In the genomic region with DNA sequence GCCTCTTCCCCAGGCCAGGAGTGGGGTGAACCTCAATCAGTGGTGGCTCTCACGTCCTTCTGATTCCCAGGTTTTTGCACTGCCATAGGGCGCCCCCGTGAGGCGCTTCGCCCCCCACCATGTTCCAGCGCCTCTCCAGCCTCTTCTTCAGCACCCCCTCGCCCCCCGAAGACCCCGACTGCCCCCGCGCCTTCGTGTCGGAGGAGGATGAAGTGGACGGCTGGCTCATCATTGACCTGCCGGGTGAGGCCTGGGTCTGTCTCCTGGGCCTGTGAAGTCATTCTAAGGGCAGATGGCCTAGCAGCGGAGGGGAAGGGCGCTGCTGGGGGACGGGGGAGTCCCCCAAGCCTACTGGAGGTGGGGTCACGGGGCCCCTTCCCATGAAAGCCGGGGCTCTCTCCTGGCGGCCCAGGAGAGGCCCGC, we compare ENCODE assay signal across 8 cellular contexts. TPM values are rescaled to one million over a fixed set of nuclear protein-coding genes. Genes with fewer than 3 reads are reported as not detected.
DNase-seq lines count a peak whose midpoint lies in the region; ATAC-seq lines count a peak whose summit lies in the region.

No MANE protein-coding gene starts in this region.

- H3K9ac ChIP-seq in adipocyte (ENCODE audit: low read length) (peak overlapping the region; percentile 74), rectal smooth muscle tissue (ENCODE audit: low read length) (no peak overlapping the region)

- H3K9me3 ChIP-seq in adipocyte (ENCODE audit: control insufficient read depth, low read length) (no peaks in the 10 kb centered on the region), right cardiac atrium (ENCODE audit: control insufficient read depth, low read length) (no peaks in the 10 kb centered on the region)

- H3K4me1 ChIP-seq in adipocyte (ENCODE audit: control insufficient read depth, insufficient read depth, low read length) = peaks cover 34% of the 10 kb centered on the region
- H3K4me1 ChIP-seq in right cardiac atrium (ENCODE audit: control insufficient read depth, insufficient read depth, low read length) = peaks cover 4% of the 10 kb centered on the region
- peaks cover 14% of the 10 kb centered on the region for H3K4me1 ChIP-seq in rectal smooth muscle tissue (ENCODE audit: control insufficient read depth, insufficient read depth, low read length)

- H3K4me3 ChIP-seq in adipocyte (ENCODE audit: low read length) (peak overlapping the region; percentile 78), right cardiac atrium (ENCODE audit: low read length) (peak overlapping the region; percentile 19), rectal smooth muscle tissue (ENCODE audit: low read length) (peak overlapping the region; percentile 83)

- peak; percentile 24 to 26 for DNase-seq in SHP77 (lab: John Stamatoyannopoulos, UW)
- no peak for DNase-seq in SHP77 treated with DMSO at 0.1 percent for 48 hours (lab: John Stamatoyannopoulos, UW)
- peak; percentile 58 for DNase-seq in SK-MEL-5 (ENCODE audit: low read depth, low spot score)
- peak; percentile 63 for DNase-seq in adipocyte (ENCODE audit: low read depth)
- DNase-seq in right cardiac atrium = peak; percentile 56 to 83 (median 80)

- no peaks in the 10 kb centered on the region for H3K27me3 ChIP-seq in adipocyte (replicated peaks; ENCODE audit: control insufficient read depth, insufficient read depth, low read length)
- no peaks in the 10 kb centered on the region for H3K27me3 ChIP-seq in right cardiac atrium (ENCODE audit: control insufficient read depth, insufficient read depth)
- no peaks in the 10 kb centered on the region for H3K27me3 ChIP-seq in rectal smooth muscle tissue (ENCODE audit: control insufficient read depth, insufficient read depth, low read length)

- in situ Hi-C loops in SK-MEL-5 (cut with HindIII; ENCODE audit: low pct_unique_long_range_greater_than_20kb, low sequenced_read_pairs) = no loop called here

- H3K36me3 ChIP-seq in adipocyte (ENCODE audit: control insufficient read depth, insufficient read depth, low read length, severe bottlenecking) = peaks cover 9% of the 10 kb centered on the region
- H3K36me3 ChIP-seq in rectal smooth muscle tissue (ENCODE audit: control insufficient read depth, insufficient read depth, low read length) = peaks cover 15% of the 10 kb centered on the region

- peak overlapping the region; percentile 9 for H3K27ac ChIP-seq in right cardiac atrium (ENCODE audit: low read length)
- peak overlapping the region; percentile 95 for H3K27ac ChIP-seq in rectal smooth muscle tissue (ENCODE audit: low read depth, low read length)

- 7% methylated on average over 22 of the region's 22 CpGs for WGBS in right cardiac atrium

- intact Hi-C loops in right cardiac atrium (cut with DNase I) = loop anchor here in 3 of 4 donors (5.0 to 10.0 kb wide), 3 partner anchors 124 to 171 kb away; no protein-coding TSS in a partner anchor

- ATAC-seq in HG03520 (IDR thresholded peaks at IDR 0.05; ENCODE audit: unreplicated experiment) (peak; percentile 9), right cardiac atrium (peak in 1 of 2 donors; percentile 4), GM21360 (IDR thresholded peaks at IDR 0.05; ENCODE audit: unreplicated experiment) (no peak)

RNA-seq across cellular contexts. Expression of a gene that starts 4.5 kb away (rescaled TPM):
- total RNA-seq in SK-MEL-5 (2014; rRNA removed; shearing (Covaris generic)) = 6.5 TPM in 2 replicates
- 19.9 and 25.8 TPM in 2 replicates for polyA plus RNA-seq in SK-MEL-5 (2015; cell fraction: cytosol; rRNA removed)
- 13.5 and 14.1 TPM in 2 replicates for polyA plus RNA-seq in SK-MEL-5 (2015; cell fraction: nucleus; rRNA removed)
- total RNA-seq in right cardiac atrium = 100 to 1,000 TPM in 2 of 4 donors, 10 to 100 TPM in 2; 72.7 to 133 (median 113) TPM
- polyA plus RNA-seq in right cardiac atrium = 72.0 TPM

RNA-seq across cellular contexts. Expression of a gene that starts 31.7 kb away (rescaled TPM):
- 32.1 and 38.2 TPM in 2 replicates for total RNA-seq in SK-MEL-5 (2014; rRNA removed; shearing (Covaris generic))
- polyA plus RNA-seq in SK-MEL-5 (2015; cell fraction: cytosol; rRNA removed) = 48.0 and 49.1 TPM in 2 replicates
- polyA plus RNA-seq in SK-MEL-5 (2015; cell fraction: nucleus; rRNA removed) = 12.3 and 19.0 TPM in 2 replicates
- 10 to 100 TPM; 11.6 to 14.4 (median 13.6) TPM for total RNA-seq in right cardiac atrium
- polyA plus RNA-seq in right cardiac atrium = 18.9 TPM

Comparison
In these comparisons a context has a peak if more than half of its experiments do, and no peak if none do; other contexts are left out.
1. H3K4me3 ChIP-seq: peak in every context shown above with its lines; median percentile 83 in rectal smooth muscle tissue; 78 in adipocyte; 19 in right cardiac atrium.